Comparison of ENCODE assay signal across 8 cellular contexts in the genomic region with DNA sequence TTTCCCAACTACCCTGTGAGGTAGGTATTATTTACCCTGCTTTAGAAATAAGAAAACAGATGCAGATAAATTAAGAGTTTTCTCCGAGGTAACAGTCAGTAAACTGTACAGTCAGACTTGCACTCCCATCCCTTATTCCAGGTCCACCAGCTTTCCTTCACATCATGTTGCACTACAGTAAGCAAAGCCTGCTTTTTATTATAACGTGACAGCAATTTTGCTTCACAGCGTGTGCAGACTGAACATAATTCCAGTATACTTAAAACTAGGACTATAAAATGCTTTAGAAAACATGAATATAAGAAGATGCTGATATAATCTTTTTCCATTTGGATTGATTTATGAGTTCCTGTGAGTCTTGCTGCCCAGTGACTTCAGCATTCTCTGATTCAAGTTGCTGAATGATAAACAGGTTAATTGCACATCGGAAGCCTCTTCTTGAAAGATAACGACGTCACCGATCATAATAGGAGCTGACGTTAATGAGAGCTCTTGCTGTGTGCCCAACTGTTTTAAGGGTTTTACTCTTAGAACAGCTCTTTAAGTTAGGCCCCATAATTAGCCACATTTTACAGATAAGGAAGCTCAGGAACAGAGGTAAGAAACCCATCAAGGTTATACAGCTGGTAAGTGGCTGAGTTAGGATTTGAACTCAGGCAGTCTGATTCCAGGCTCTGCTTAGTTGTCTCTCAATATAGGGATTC. TPM values are rescaled to one million over a fixed set of nuclear protein-coding genes. Genes with fewer than 3 reads are reported as not detected.
DNase-seq lines count a peak whose midpoint lies in the region; ATAC-seq and TF ChIP-seq lines count a peak whose summit lies in the region.

No MANE protein-coding gene starts in this region.

- peaks cover 22% of the 10 kb centered on the region for H3K36me3 Mint-ChIP-seq in HFFc6 (ENCODE audit: low read depth)
- H3K36me3 Mint-ChIP-seq in activated CD8-positive, alpha-beta T cell treated with anti-CD3 and anti-CD28 coated beads, Interleukin-2, amount 10 ng/mL, durations not matched to agents 7 days and 5 days (ENCODE audit: low read depth): peaks cover 27% of the 10 kb centered on the region

- H3K4me2 ChIP-seq in BLaER1 treated with 17β-estradiol and CSF1 and Interleukin-3, amounts not matched to agents 10 nM and 100 nM: peak overlapping the region; percentile 78 to 95 (median 86)

- H3K36me3 ChIP-seq in BLaER1 treated with 17β-estradiol and CSF1 and Interleukin-3, amounts not matched to agents 10 nM and 100 nM: peaks cover 13 to 44% (median 38%) of the 10 kb centered on the region in 11 experiments; a peak in 20 of 22 replicates
- peaks cover 2 to 9% (median 6%) of the 10 kb centered on the region in 5 donors for H3K36me3 ChIP-seq in subcutaneous abdominal adipose tissue (ENCODE audit: control insufficient read depth in 5 of 5, insufficient read depth in 5 of 5, low read length in 5 of 5)

- H3K27ac ChIP-seq in BLaER1 treated with 17β-estradiol and CSF1 and Interleukin-3, amounts not matched to agents 10 nM and 100 nM: peak overlapping the region; percentile 92 to 100 (median 99); a peak in 21 of 22 replicates
- peak overlapping the region; percentile 98 for H3K27ac ChIP-seq in subcutaneous abdominal adipose tissue (ENCODE audit: low read depth, low read length)

- H4K20me1 ChIP-seq in BLaER1 treated with 17β-estradiol and CSF1 and Interleukin-3, amounts not matched to agents 10 nM and 100 nM: peaks cover 0 to 3% (median 0%) of the 10 kb centered on the region in 11 experiments; a peak in 1 of 22 replicates

- H3K27me3 ChIP-seq in BLaER1 treated with 17β-estradiol and CSF1 and Interleukin-3, amounts not matched to agents 10 nM and 100 nM: no peaks in the 10 kb centered on the region
- H3K27me3 ChIP-seq in subcutaneous abdominal adipose tissue (ENCODE audit: control insufficient read depth in 5 of 5, insufficient read depth in 4 of 5, low read length in 5 of 5): no peaks in the 10 kb centered on the region

- peaks cover 22 to 44% (median 36%) of the 10 kb centered on the region in 10 experiments for H3K4me1 ChIP-seq in BLaER1 treated with 17β-estradiol and CSF1 and Interleukin-3, amounts not matched to agents 10 nM and 100 nM
- peaks cover 4 to 20% (median 17%) of the 10 kb centered on the region in 5 donors for H3K4me1 ChIP-seq in subcutaneous abdominal adipose tissue (ENCODE audit: control insufficient read depth in 5 of 5, insufficient read depth in 5 of 5, low read length in 5 of 5)

- H3K27ac Mint-ChIP-seq in HFFc6: peak overlapping the region; percentile 96
- H3K27ac Mint-ChIP-seq in activated CD8-positive, alpha-beta T cell treated with anti-CD3 and anti-CD28 coated beads, Interleukin-2, amount 10 ng/mL, durations not matched to agents 7 days and 5 days: peak overlapping the region; percentile 85

- DNase-seq in HFFc6 (peak; percentile 41), NCI-H1694 treated with DMSO at 0.1 percent for 48 hours (lab: John Stamatoyannopoulos, UW) (no peak)
- DNase-seq in activated CD8-positive, alpha-beta T cell treated with anti-CD3 and anti-CD28 coated beads, Interleukin-2, amount 10 ng/mL, durations not matched to agents 7 days and 5 days: no peak

- POLR2A ChIA-PET in activated CD8-positive, alpha-beta T cell treated with anti-CD3 and anti-CD28 coated beads, Interleukin-2, amount 10 ng/mL, durations not matched to agents 7 days and 5 days (lab: Charles Lee): interaction anchor here (0.5 to 3.4 kb wide), 11 partner anchors 9 to 137 kb away, joined by 3 to 23 read pairs (median 4); a partner anchor contains a TSS

- H3K4me3 Mint-ChIP-seq in HFFc6: peak overlapping the region; percentile 96
- H3K4me3 Mint-ChIP-seq in activated CD8-positive, alpha-beta T cell treated with anti-CD3 and anti-CD28 coated beads, Interleukin-2, amount 10 ng/mL, durations not matched to agents 7 days and 5 days: peak overlapping the region; percentile 79

- no peaks in the 10 kb centered on the region for H3K9me3 ChIP-seq in BLaER1 treated with 17β-estradiol and CSF1 and Interleukin-3, amounts not matched to agents 10 nM and 100 nM (replicated peaks in 1 of 11)
- H3K9me3 ChIP-seq in iPS-18c (ENCODE audit: control insufficient read depth, insufficient read depth, low read length) (no peaks in the 10 kb centered on the region), subcutaneous abdominal adipose tissue (ENCODE audit: control insufficient read depth in 5 of 5, low read length in 5 of 5) (no peaks in the 10 kb centered on the region)

- peaks cover 47% of the 10 kb centered on the region for H3K4me1 Mint-ChIP-seq in HFFc6 (ENCODE audit: low read depth)
- peaks cover 32% of the 10 kb centered on the region for H3K4me1 Mint-ChIP-seq in activated CD8-positive, alpha-beta T cell treated with anti-CD3 and anti-CD28 coated beads, Interleukin-2, amount 10 ng/mL, durations not matched to agents 7 days and 5 days (ENCODE audit: low read depth)

- no peaks in the 10 kb centered on the region for H3K9me3 Mint-ChIP-seq in HFFc6
- no peaks in the 10 kb centered on the region for H3K9me3 Mint-ChIP-seq in activated CD8-positive, alpha-beta T cell treated with anti-CD3 and anti-CD28 coated beads, Interleukin-2, amount 10 ng/mL, durations not matched to agents 7 days and 5 days (ENCODE audit: insufficient read depth)

- no peaks in the 10 kb centered on the region; the same call in 1 of the 2 replicates for H3K27me3 Mint-ChIP-seq in HFFc6 (ENCODE audit: insufficient read depth)
- H3K27me3 Mint-ChIP-seq in activated CD8-positive, alpha-beta T cell treated with anti-CD3 and anti-CD28 coated beads, Interleukin-2, amount 10 ng/mL, durations not matched to agents 7 days and 5 days (ENCODE audit: low read depth): no peaks in the 10 kb centered on the region

- peak overlapping the region; percentile 71 to 90 (median 82) for H3K4me3 ChIP-seq in BLaER1 treated with 17β-estradiol and CSF1 and Interleukin-3, amounts not matched to agents 10 nM and 100 nM
- H3K4me3 ChIP-seq in iPS-18c (ENCODE audit: insufficient read depth, low read depth, low read length) (peak overlapping the region; percentile 88), subcutaneous abdominal adipose tissue (ENCODE audit: low read depth in 1 of 5, low read length in 5 of 5) (peak overlapping the region; percentile 72 to 82 (median 77))

- CTCF ChIA-PET in activated CD8-positive, alpha-beta T cell treated with anti-CD3 and anti-CD28 coated beads, Interleukin-2, amount 10 ng/mL, durations not matched to agents 7 days and 5 days (lab: Charles Lee): interaction anchor here (0.6 to 5.5 kb wide), 15 partner anchors 11 to 954 kb away, joined by 3 to 30 read pairs (median 4); a partner anchor contains a TSS

- TF ChIP-seq CTCF in HFFc6 (IDR thresholded peaks at IDR 0.05): no peak

- H3K9ac ChIP-seq in BLaER1 treated with 17β-estradiol and CSF1 and Interleukin-3, amounts not matched to agents 10 nM and 100 nM: peak overlapping the region; percentile 95 to 100 (median 98)
- peak overlapping the region; percentile 95 to 99 (median 97) for H3K9ac ChIP-seq in subcutaneous abdominal adipose tissue (ENCODE audit: low read length in 5 of 5)

- no peak for ATAC-seq in activated CD8-positive, alpha-beta T cell treated with anti-CD3 and anti-CD28 coated beads, Interleukin-2, amount 10 ng/mL, durations not matched to agents 7 days and 5 days
- ATAC-seq in HG02588 (IDR thresholded peaks at IDR 0.05; ENCODE audit: unreplicated experiment): no peak
- ATAC-seq in HG03378 (IDR thresholded peaks at IDR 0.05; ENCODE audit: unreplicated experiment): no peak

RNA-seq across cellular contexts. Expression of a gene that starts 1.4 kb away (rescaled TPM):
- total RNA-seq in HFFc6 (2021; fragmentation: NEBNext Ultra II Directional; extraction: Animal tissue kit (Norgen Biotek cat#: 25700)): 10 to 100 TPM; 22.6 to 34.4 (median 31.9) TPM
- 10 to 100 TPM; 38.7 to 42.2 TPM for total RNA-seq in activated CD8-positive, alpha-beta T cell treated with anti-CD3 and anti-CD28 coated beads, Interleukin-2, amount 10 ng/mL, durations not matched to agents 7 days and 5 days

RNA-seq across cellular contexts. Expression of a gene that starts 20.4 kb away (rescaled TPM):
- 10 to 100 TPM in 4 of 6 experiments, 1 to 10 TPM in 2; 9.6 to 14.8 (median 11.8) TPM for total RNA-seq in HFFc6 (2021; fragmentation: NEBNext Ultra II Directional; extraction: Animal tissue kit (Norgen Biotek cat#: 25700))
- 10 to 100 TPM; 22.1 to 24.1 TPM for total RNA-seq in activated CD8-positive, alpha-beta T cell treated with anti-CD3 and anti-CD28 coated beads, Interleukin-2, amount 10 ng/mL, durations not matched to agents 7 days and 5 days

RNA-seq across cellular contexts. Expression of a gene that starts 20.4 kb away (rescaled TPM):
- 1 to 10 TPM; 1.1 to 2.1 (median 1.4) TPM for total RNA-seq in HFFc6 (2021; fragmentation: NEBNext Ultra II Directional; extraction: Animal tissue kit (Norgen Biotek cat#: 25700))
- 1 to 10 TPM in 1 of 2 experiments, under 1 TPM in 1; 0.83 to 1.1 TPM for total RNA-seq in activated CD8-positive, alpha-beta T cell treated with anti-CD3 and anti-CD28 coated beads, Interleukin-2, amount 10 ng/mL, durations not matched to agents 7 days and 5 days
